In the genomic region with DNA sequence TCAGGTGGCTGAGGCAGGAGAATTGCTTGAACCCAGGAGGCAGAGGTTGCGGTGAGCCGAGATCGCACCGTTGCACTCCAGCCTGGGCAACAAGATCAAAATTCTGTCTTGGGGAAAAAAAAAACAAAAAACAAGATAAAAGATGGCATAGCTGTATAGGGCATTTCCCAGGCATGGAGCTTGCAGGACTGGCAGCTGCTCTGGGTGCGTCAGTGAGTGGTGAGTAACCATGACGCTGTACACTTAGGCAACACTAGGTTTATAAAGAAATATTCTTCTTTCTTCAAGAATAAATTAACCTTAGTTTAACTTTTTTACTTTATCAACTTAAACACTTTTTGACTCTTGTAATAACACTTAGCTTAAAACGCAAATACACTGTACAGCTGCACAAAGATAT, we compare ENCODE assay signal across 17 cellular contexts. TPM values are rescaled to one million over a fixed set of nuclear protein-coding genes. Genes with fewer than 3 reads are reported as not detected.
A peak's percentile ranks its signal among the peaks of the same experiment; 100 is the strongest.
DNase-seq lines count a peak whose midpoint lies in the region; ATAC-seq, FAIRE-seq and TF ChIP-seq lines count a peak whose summit lies in the region.
"Had no signal": no experiment of that assay in that cellular context is flagged by ENCODE, and none has a peak within 500 bp of the region (broad histone marks: within the 10 kb centered on the region; RNA-seq: fewer than 3 reads in every experiment).

No MANE protein-coding gene starts in this region.

- no peak for ATAC-seq in CD4-positive, alpha-beta T cell (ENCODE audit: poor library complexity)
- ATAC-seq in naive thymus-derived CD4-positive, alpha-beta T cell = peak; percentile 25
- ATAC-seq in HG02678 (IDR thresholded peaks at IDR 0.05; ENCODE audit: unreplicated experiment) (no peak), HG03442 (IDR thresholded peaks at IDR 0.05; ENCODE audit: unreplicated experiment) (no peak)
- ATAC-seq: activated naive CD8-positive, alpha-beta T cell treated with anti-CD3 and anti-CD28 coated beads, Interleukin-2, amount 50 U/mL, for 24 hours had no signal

- no peak for FAIRE-seq in bronchial epithelial cell (lab: Jason Lieb, UNC)
- no peak for FAIRE-seq in GM19239 (lab: Jason Lieb, UNC)
- FAIRE-seq in frontal cortex (lab: Jason Lieb, UNC) = no peak

- intact Hi-C loops in CD4-positive, alpha-beta T cell (cut with DNase I, micrococcal nuclease) = no loop called here
- intact Hi-C loops in naive thymus-derived CD4-positive, alpha-beta T cell (cut with micrococcal nuclease) = no loop called here

- H3K4me3 Mint-ChIP-seq in CD4-positive, alpha-beta T cell = no peak overlapping the region
- no peak overlapping the region for H3K4me3 Mint-ChIP-seq in naive thymus-derived CD4-positive, alpha-beta T cell
- H3K4me3 Mint-ChIP-seq: activated naive CD8-positive, alpha-beta T cell treated with anti-CD3 and anti-CD28 coated beads, Interleukin-2, amount 50 U/mL, for 24 hours; nephron; T-helper 1 cell treated with Interleukin-12 subunit alpha and Interleukin-12 subunit beta and Interleukin-4 antibody, amounts not matched to agents 30 μg/mL and 1 μg/mL, for 36 hours had no signal

- POLR2A ChIA-PET in CD4-positive, alpha-beta T cell (lab: Charles Lee) = interaction anchor here (0.9 to 4.9 kb wide), 4 partner anchors 9 to 42 kb away, joined by 3 to 109 read pairs (median 4); a partner anchor contains a TSS
- POLR2A ChIA-PET in naive thymus-derived CD4-positive, alpha-beta T cell (lab: Charles Lee) = interaction anchor here (0.5 to 2.0 kb wide), 7 partner anchors 11 to 836 kb away, joined by 3 to 8 read pairs (median 5); a partner anchor contains a TSS

- no peak overlapping the region for H3K4me3 ChIP-seq in MG63
- H3K4me3 ChIP-seq in bronchial epithelial cell (ENCODE audit: low read depth, low read length) = no peak overlapping the region
- H3K4me3 ChIP-seq in naive thymus-derived CD4-positive, alpha-beta T cell (ENCODE audit: low read length) = no peak overlapping the region
- H3K4me3 ChIP-seq: colonic mucosa, Peyer's patch had no signal

- H3K9me3 Mint-ChIP-seq in CD4-positive, alpha-beta T cell = no peaks in the 10 kb centered on the region
- H3K9me3 Mint-ChIP-seq in naive thymus-derived CD4-positive, alpha-beta T cell = peaks cover 0 to 2% (median 0%) of the 10 kb centered on the region in 11 donors
- H3K9me3 Mint-ChIP-seq: activated naive CD8-positive, alpha-beta T cell treated with anti-CD3 and anti-CD28 coated beads, Interleukin-2, amount 50 U/mL, for 24 hours; nephron; T-helper 1 cell treated with Interleukin-12 subunit alpha and Interleukin-12 subunit beta and Interleukin-4 antibody, amounts not matched to agents 30 μg/mL and 1 μg/mL, for 36 hours had no signal

- H3K27me3 Mint-ChIP-seq in CD4-positive, alpha-beta T cell = no peaks in the 10 kb centered on the region
- H3K27me3 Mint-ChIP-seq in naive thymus-derived CD4-positive, alpha-beta T cell = no peaks in the 10 kb centered on the region
- H3K27me3 Mint-ChIP-seq: activated naive CD8-positive, alpha-beta T cell treated with anti-CD3 and anti-CD28 coated beads, Interleukin-2, amount 50 U/mL, for 24 hours had no signal

- H3K36me3 ChIP-seq in MG63 = peaks cover 11% of the 10 kb centered on the region
- H3K36me3 ChIP-seq in bronchial epithelial cell (ENCODE audit: control insufficient read depth, insufficient read depth, low read length) = peaks cover 8% of the 10 kb centered on the region
- peaks cover 0 to 32% (median 5%) of the 10 kb centered on the region in 3 experiments for H3K36me3 ChIP-seq in naive thymus-derived CD4-positive, alpha-beta T cell (ENCODE audit: control insufficient read depth in 2 of 3, insufficient read depth in 3 of 3, low read length in 3 of 3)

- no peak for TF ChIP-seq CTCF in CD4-positive, alpha-beta T cell (IDR thresholded peaks at IDR 0.05)
- TF ChIP-seq CTCF in bronchial epithelial cell (IDR thresholded peaks at IDR 0.05; ENCODE audit: insufficient read depth, low read length, severe bottlenecking) = no peak

- H3K27ac ChIP-seq in CD4-positive, alpha-beta T cell (ENCODE audit: low read depth, low read length) = no peak overlapping the region
- H3K27ac ChIP-seq in naive thymus-derived CD4-positive, alpha-beta T cell (ENCODE audit: low read depth, low read length) = no peak overlapping the region
- H3K27ac ChIP-seq: colonic mucosa, Peyer's patch had no signal

- H3K4me1 ChIP-seq in naive thymus-derived CD4-positive, alpha-beta T cell (ENCODE audit: control insufficient read depth in 2 of 2, insufficient read depth in 2 of 2, low read length in 2 of 2) = peaks cover 11 to 29% of the 10 kb centered on the region in 2 donors

- CTCF ChIA-PET in CD4-positive, alpha-beta T cell (lab: Charles Lee) = no interaction called here
- CTCF ChIA-PET in naive thymus-derived CD4-positive, alpha-beta T cell (lab: Charles Lee) = interaction anchor here (1.9 kb wide), 1 partner anchor 12 kb away, joined by 12 read pairs; no protein-coding TSS in a partner anchor

- DNase-seq in CD4-positive, alpha-beta T cell = no peak
- DNase-seq in MG63 (peak; percentile 85), bronchial epithelial cell (ENCODE audit: low read depth) (peak; percentile 90), GM19239 (ENCODE audit: insufficient read length, low spot score) (no peak), frontal cortex (ENCODE audit: low spot score in 2 of 2) (no peak)
- no peak for DNase-seq in naive thymus-derived CD4-positive, alpha-beta T cell
- DNase-seq: activated naive CD8-positive, alpha-beta T cell treated with anti-CD3 and anti-CD28 coated beads, Interleukin-2, amount 50 U/mL, for 24 hours; Caco-2; colonic mucosa; erythroblast; NCI-H524; Peyer's patch; trophoblast cell had no signal

- H3K27me3 ChIP-seq in CD4-positive, alpha-beta T cell (ENCODE audit: control insufficient read depth, insufficient read depth, low read length) = no peaks in the 10 kb centered on the region
- H3K27me3 ChIP-seq in MG63 = no peaks in the 10 kb centered on the region
- H3K27me3 ChIP-seq in bronchial epithelial cell (ENCODE audit: control insufficient read depth, insufficient read depth, low read length) = no peaks in the 10 kb centered on the region
- H3K27me3 ChIP-seq in naive thymus-derived CD4-positive, alpha-beta T cell (ENCODE audit: control insufficient read depth in 2 of 2, insufficient read depth in 2 of 2, low read length in 2 of 2) = no peaks in the 10 kb centered on the region
- H3K27me3 ChIP-seq: colonic mucosa, Peyer's patch had no signal

- peaks cover 37% of the 10 kb centered on the region for H3K36me3 Mint-ChIP-seq in CD4-positive, alpha-beta T cell (ENCODE audit: low read depth)
- H3K36me3 Mint-ChIP-seq in naive thymus-derived CD4-positive, alpha-beta T cell = peaks cover 0 to 29% (median 8%) of the 10 kb centered on the region in 5 donors

- peak overlapping the region; percentile 65 for H3K27ac Mint-ChIP-seq in CD4-positive, alpha-beta T cell
- peak overlapping the region in 5 of 9 donors; percentile 32 to 74 (median 57) for H3K27ac Mint-ChIP-seq in naive thymus-derived CD4-positive, alpha-beta T cell
- H3K27ac Mint-ChIP-seq: activated naive CD8-positive, alpha-beta T cell treated with anti-CD3 and anti-CD28 coated beads, Interleukin-2, amount 50 U/mL, for 24 hours; nephron; T-helper 1 cell treated with Interleukin-12 subunit alpha and Interleukin-12 subunit beta and Interleukin-4 antibody, amounts not matched to agents 30 μg/mL and 1 μg/mL, for 36 hours had no signal

- H3K9me3 ChIP-seq in CD4-positive, alpha-beta T cell (ENCODE audit: control insufficient read depth, low read length) = no peaks in the 10 kb centered on the region
- no peaks in the 10 kb centered on the region for H3K9me3 ChIP-seq in MG63
- H3K9me3 ChIP-seq in naive thymus-derived CD4-positive, alpha-beta T cell (ENCODE audit: control insufficient read depth in 2 of 3, low read length in 3 of 3) = no peaks in the 10 kb centered on the region
- H3K9me3 ChIP-seq: Caco-2, colonic mucosa, Peyer's patch had no signal

- peaks cover 37% of the 10 kb centered on the region for H3K4me1 Mint-ChIP-seq in CD4-positive, alpha-beta T cell (ENCODE audit: low read depth)
- H3K4me1 Mint-ChIP-seq in naive thymus-derived CD4-positive, alpha-beta T cell = peaks cover 27 to 46% (median 33%) of the 10 kb centered on the region in 7 donors

RNA-seq across cellular contexts. Expression of a gene that starts 15.4 kb away (rescaled TPM):
- total RNA-seq in CD4-positive, alpha-beta T cell = 100 to 1,000 TPM; 172 to 175 TPM
- total RNA-seq in MG63 (2014; rRNA removed; shearing (Covaris generic); ENCODE audit: low replicate concordance) = 32.5 and 36.5 TPM in 2 replicates
- total RNA-seq in bronchial epithelial cell = 34.5 and 41.3 TPM in 2 replicates
- total RNA-seq in naive thymus-derived CD4-positive, alpha-beta T cell = 100 to 1,000 TPM; 144 to 200 (median 178) TPM
- polyA plus RNA-seq in naive thymus-derived CD4-positive, alpha-beta T cell = 100 to 1,000 TPM in 1 of 2 donors, 10 to 100 TPM in 1; 75.7 to 107 TPM
- 30.6 TPM for total RNA-seq in frontal cortex

RNA-seq across cellular contexts. Expression of a gene that starts 41.9 kb away (rescaled TPM):
- 10 to 100 TPM; 19.2 to 22.2 TPM for total RNA-seq in CD4-positive, alpha-beta T cell
- 28.3 and 40.1 TPM in 2 replicates for total RNA-seq in MG63 (2014; rRNA removed; shearing (Covaris generic); ENCODE audit: low replicate concordance)
- 79.2 and 95.4 TPM in 2 replicates for total RNA-seq in bronchial epithelial cell
- total RNA-seq in naive thymus-derived CD4-positive, alpha-beta T cell = 10 to 100 TPM; 18.5 to 30.5 (median 20.2) TPM
- polyA plus RNA-seq in naive thymus-derived CD4-positive, alpha-beta T cell = 10 to 100 TPM in 1 of 2 donors, 1 to 10 TPM in 1; 8.9 to 14.5 TPM
- 11.8 TPM for total RNA-seq in frontal cortex

RNA-seq across cellular contexts. Expression of a gene that starts 42.2 kb away (rescaled TPM):
- total RNA-seq in CD4-positive, alpha-beta T cell = 10 to 100 TPM; 13.5 to 15.3 TPM
- total RNA-seq in MG63 (2014; rRNA removed; shearing (Covaris generic); ENCODE audit: low replicate concordance) = 3.9 and 25.3 TPM in 2 replicates
- total RNA-seq in bronchial epithelial cell (13.2 and 15.1 TPM in 2 replicates), frontal cortex (17.1 TPM)
- 10 to 100 TPM; 20.2 to 33.3 (median 21.7) TPM for total RNA-seq in naive thymus-derived CD4-positive, alpha-beta T cell
- polyA plus RNA-seq in naive thymus-derived CD4-positive, alpha-beta T cell = 10 to 100 TPM in 1 of 2 donors, 1 to 10 TPM in 1; 9.4 to 13.3 TPM

Comparison
In these comparisons a context has a peak if more than half of its experiments do, and no peak if none do; other contexts are left out.
1. DNase-seq: peak in MG63 (single experiment) and bronchial epithelial cell (single experiment); none in CD4-positive, alpha-beta T cell (0 of 10), naive thymus-derived CD4-positive, alpha-beta T cell (0 of 9), GM19239 (single experiment) and frontal cortex (0 of 2).